In genomic region chr11:65778901-65779668, GRCh38 we compare ENCODE assay signal across 8 cellular contexts. TPM values are rescaled to one million over a fixed set of nuclear protein-coding genes. Genes with fewer than 3 reads are reported as not detected.
A peak's percentile ranks its signal among the peaks of the same experiment; 100 is the strongest.
DNase-seq lines count a peak whose midpoint lies in the region; ATAC-seq and TF ChIP-seq lines count a peak whose summit lies in the region.

No MANE protein-coding gene starts in this region.

- H3K27me3 Mint-ChIP-seq in memory B cell: no peaks in the 10 kb centered on the region

- WGBS in heart left ventricle, 4 donors: 96 to 98% (median 97%) methylated on average over 15 to 25 of the region's 25 CpGs

- peaks cover 4% of the 10 kb centered on the region for H3K4me1 Mint-ChIP-seq in memory B cell

- DNase-seq in heart left ventricle (no peak), Right ventricle myocardium inferior (ENCODE audit: missing footprints) (no peak), astrocyte of the spinal cord (ENCODE audit: low read depth, low spot score) (no peak), memory B cell (ENCODE audit: low spot score in 2 of 2) (no peak), ureter (ENCODE audit: low spot score) (peak; percentile 41), GOT3 (lab: John Stamatoyannopoulos, UW) (no peak), left ventricle myocardium superior (no peak)
- DNase-seq in stimulated activated CD4-positive, alpha-beta T cell treated with anti-CD3 and anti-CD28 coated beads, Interleukin-2, amount 100 ng/mL, for 24 hours: no peak

- no peak overlapping the region for H3K27ac Mint-ChIP-seq in memory B cell

- no peak for ATAC-seq in heart left ventricle
- no peak for ATAC-seq in Right ventricle myocardium inferior
- no peak for ATAC-seq in memory B cell (ENCODE audit: low read depth)
- ATAC-seq in left ventricle myocardium superior: no peak

- H3K9me3 Mint-ChIP-seq in memory B cell: no peaks in the 10 kb centered on the region

- no peak for TF ChIP-seq POLR2A in heart left ventricle (IDR thresholded peaks at IDR 0.05)

- intact Hi-C loops in heart left ventricle (cut with DNase I) (loop anchor here in 6 of 10 donors (2.0 to 10.0 kb wide), 7 partner anchors 33 to 208 kb away; partner anchors contain the start of genes KAT5 (in 1 of the 6), MAP3K11 (in 1 of the 6) and PCNX3 (in 1 of the 6)), Right ventricle myocardium inferior (cut with DNase I) (no loop called here), left ventricle myocardium superior (cut with micrococcal nuclease) (no loop called here)

- peaks cover 0 to 62% (median 12%) of the 10 kb centered on the region in 12 donors for H3K4me1 ChIP-seq in heart left ventricle

- H3K27ac ChIP-seq in heart left ventricle: peak overlapping the region in 2 of 12 donors; percentile 80 to 86

- TF ChIP-seq CTCF in heart left ventricle (IDR thresholded peaks at IDR 0.05) (no peak), astrocyte of the spinal cord (IDR thresholded peaks at IDR 0.05; ENCODE audit: low read depth, low read length) (no peak)

- H3K36me3 ChIP-seq in heart left ventricle: peaks cover 0 to 32% (median 23%) of the 10 kb centered on the region in 9 donors

- no peaks in the 10 kb centered on the region for H3K27me3 ChIP-seq in heart left ventricle

- in situ Hi-C loops in astrocyte of the spinal cord (cut with HindIII; ENCODE audit: low sequenced_read_pairs): no loop called here

- peak overlapping the region; percentile 95 for H3K4me3 Mint-ChIP-seq in memory B cell

- H3K36me3 Mint-ChIP-seq in memory B cell: peaks cover 3% of the 10 kb centered on the region

- H3K9me3 ChIP-seq in heart left ventricle: no peaks in the 10 kb centered on the region

- H3K4me3 ChIP-seq in heart left ventricle (peak overlapping the region in 11 of 12 donors; percentile 67 to 98 (median 87)), astrocyte of the spinal cord (ENCODE audit: low read depth, low read length) (peak overlapping the region; percentile 53)

RNA-seq across cellular contexts. Expression of gene AP5B1, which starts 1.7 kb away (rescaled TPM):
- total RNA-seq in heart left ventricle (10 to 100 TPM in 2 of 9 donors, 1 to 10 TPM in 7; 5.4 to 17.7 (median 8.7) TPM), Right ventricle myocardium inferior (6.1 TPM), ureter (13.5 TPM), left ventricle myocardium superior (6.7 TPM)
- polyA plus RNA-seq in heart left ventricle: 1 to 10 TPM; 4.4 to 9.5 TPM

RNA-seq across cellular contexts. Expression of gene OVOL1, which starts 7.8 kb away (rescaled TPM):
- total RNA-seq in heart left ventricle (not detected), Right ventricle myocardium inferior (not detected), ureter (25.8 TPM), left ventricle myocardium superior (not detected)
- polyA plus RNA-seq in heart left ventricle: not detected

RNA-seq across cellular contexts. Expression of gene SNX32, which starts 54.7 kb away (rescaled TPM):
- total RNA-seq in heart left ventricle: under 1 TPM in 4 of 9 donors, not detected in 5; 0.13 to 0.52 (median 0.37) TPM
- under 1 TPM; 0.11 to 0.54 TPM for polyA plus RNA-seq in heart left ventricle
- not detected for total RNA-seq in Right ventricle myocardium inferior
- 2.6 TPM for total RNA-seq in ureter
- total RNA-seq in left ventricle myocardium superior: not detected

RNA-seq across cellular contexts. Expression of gene RNASEH2C, which starts 58.5 kb away (rescaled TPM):
- total RNA-seq in heart left ventricle (100 to 1,000 TPM in 2 of 9 donors, 10 to 100 TPM in 7; 31.7 to 131 (median 44.6) TPM), Right ventricle myocardium inferior (52.3 TPM), ureter (29.8 TPM), left ventricle myocardium superior (42.4 TPM)
- 100 to 1,000 TPM in 1 of 2 donors, 10 to 100 TPM in 1; 90.5 to 120 TPM for polyA plus RNA-seq in heart left ventricle

Comparison
In these comparisons a context has a peak if more than half of its experiments do, and no peak if none do; other contexts are left out.
1. intact Hi-C loops: an anchor here in heart left ventricle (2.0 to 10.0 kb wide); none called in Right ventricle myocardium inferior and left ventricle myocardium superior.
2. RNA of gene OVOL1, which starts 7.8 kb away (total RNA-seq): 25.8 TPM in ureter (single experiment); not detected in heart left ventricle, not detected in Right ventricle myocardium inferior (single experiment) and not detected in left ventricle myocardium superior (single experiment); every median in the first group is over 10 times any median in the second.